In the genomic region with DNA sequence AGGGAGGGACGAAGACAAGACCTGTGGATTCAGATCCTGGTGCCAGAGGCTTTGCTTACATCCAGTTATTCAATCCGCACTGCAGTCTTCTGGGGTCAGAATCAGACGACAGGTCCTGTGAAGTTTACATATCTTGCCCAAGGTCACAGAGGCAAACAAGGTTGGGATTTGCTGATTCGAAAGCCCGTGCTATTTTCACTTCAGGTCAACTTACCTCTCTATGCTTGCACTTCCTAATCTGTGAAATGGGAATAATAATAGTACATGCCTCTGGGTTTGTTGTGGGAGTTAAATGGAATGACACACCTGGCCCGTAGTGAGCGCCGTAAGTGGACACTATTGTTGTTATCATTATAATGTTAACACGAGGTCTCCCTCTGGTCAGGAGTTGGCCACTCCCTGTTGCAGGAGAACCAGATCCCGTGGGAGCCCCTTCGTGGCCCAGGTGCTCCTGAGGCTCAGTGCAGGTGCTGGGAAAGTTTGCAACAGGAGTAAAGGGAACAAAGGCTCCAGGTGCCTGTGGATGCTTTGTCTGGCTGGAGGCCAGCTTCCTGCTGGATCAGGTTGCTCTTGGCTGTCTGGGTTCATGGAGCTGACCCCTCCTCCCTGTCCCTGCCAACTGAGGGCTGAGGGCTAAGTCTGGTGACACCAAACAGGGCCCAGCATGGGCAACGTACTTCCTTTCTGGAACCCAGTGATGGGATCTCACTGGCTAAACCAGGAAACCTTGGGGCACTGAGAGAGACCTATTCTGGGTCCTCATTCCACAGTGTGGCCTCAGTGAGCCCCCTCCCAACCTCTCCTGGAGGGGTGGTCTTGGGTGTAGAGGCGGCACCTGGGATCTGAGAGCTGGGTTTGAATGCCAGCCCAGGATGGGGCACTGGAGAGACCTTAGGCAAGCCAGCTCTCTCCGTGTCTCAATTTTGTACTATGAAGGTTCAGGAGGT, we compare ENCODE assay signal across 9 cellular contexts. TPM values are rescaled to one million over a fixed set of nuclear protein-coding genes. Genes with fewer than 3 reads are reported as not detected.
DNase-seq lines count a peak whose midpoint lies in the region; ATAC-seq, FAIRE-seq and TF ChIP-seq lines count a peak whose summit lies in the region.
"Had no signal": no experiment of that assay in that cellular context is flagged by ENCODE, and none has a peak within 500 bp of the region (broad histone marks: within the 10 kb centered on the region; RNA-seq: fewer than 3 reads in every experiment).

No MANE protein-coding gene starts in this region.

- no peak for FAIRE-seq in kidney (lab: Jason Lieb, UNC)

- peak overlapping the region; percentile 77 for H3K4me2 ChIP-seq in PC-3 (ENCODE audit: low read length)

- no peaks in the 10 kb centered on the region for H3K9me2 ChIP-seq in PC-3 (replicated peaks; ENCODE audit: low read length)

- intact Hi-C loops in PC-3 (cut with micrococcal nuclease): loop anchor here (5.0 kb wide), 1 partner anchor 241 kb away; no protein-coding TSS in a partner anchor
- intact Hi-C loops in kidney (cut with DNase I): loop anchor here (5.0 kb wide), 1 partner anchor 66 kb away; no protein-coding TSS in a partner anchor
- intact Hi-C loops in upper lobe of right lung (cut with DNase I): no loop called here

- DNase-seq in NCI-H1105 (lab: John Stamatoyannopoulos, UW): peak; percentile 54
- DNase-seq in PC-3: peak; percentile 91
- DNase-seq in kidney: peak; percentile 96
- peak; percentile 75 for DNase-seq in upper lobe of right lung
- DNase-seq in COLO829 (ENCODE audit: low spot score): no peak
- no peak for DNase-seq in NCI-H82 (lab: John Stamatoyannopoulos, UW)
- DNase-seq: activated T-cell treated with anti-CD3 and anti-CD28 coated beads, Interleukin-2, amount 50 U/mL, for 1 hour; KG1 had no signal

- no peaks in the 10 kb centered on the region for H3K27me3 ChIP-seq in PC-3 (ENCODE audit: low read length)
- no peaks in the 10 kb centered on the region for H3K27me3 ChIP-seq in upper lobe of right lung

- CTCF ChIA-PET in PC-3 (lab: Charles Lee): no interaction called here

- TF ChIP-seq CTCF in PC-3 (conservative IDR thresholded peaks at IDR 0.05; ENCODE audit: low read depth, low read length): no peak
- TF ChIP-seq CTCF in kidney (IDR thresholded peaks at IDR 0.05; ENCODE audit: borderline replicate concordance, extremely low read depth, insufficient read depth): no peak
- TF ChIP-seq CTCF in upper lobe of right lung (IDR thresholded peaks at IDR 0.05): no peak

- H3K4me3 ChIP-seq in PC-3 (ENCODE audit: low read length): peak overlapping the region; percentile 33
- H3K4me3 ChIP-seq in kidney (ENCODE audit: low read length in 2 of 2): no peak overlapping the region
- H3K4me3 ChIP-seq in upper lobe of right lung: no peak overlapping the region

- H3K9me3 ChIP-seq in PC-3 (ENCODE audit: low read length) (no peaks in the 10 kb centered on the region), kidney (ENCODE audit: control insufficient read depth in 1 of 2, low read length in 2 of 2) (no peaks in the 10 kb centered on the region), upper lobe of right lung (no peaks in the 10 kb centered on the region)

- no peak overlapping the region for H2AFZ ChIP-seq in PC-3 (ENCODE audit: low read length)

- H3K4me1 ChIP-seq in PC-3 (ENCODE audit: insufficient read depth, low read length): peaks cover 62% of the 10 kb centered on the region
- H3K4me1 ChIP-seq in kidney (ENCODE audit: control insufficient read depth in 1 of 2, insufficient read depth in 1 of 2, low read depth in 1 of 2, low read length in 2 of 2): peaks cover 13 to 17% of the 10 kb centered on the region in 2 donors
- peaks cover 38% of the 10 kb centered on the region for H3K4me1 ChIP-seq in upper lobe of right lung

- peaks cover 16% of the 10 kb centered on the region for H3F3A ChIP-seq in PC-3 (ENCODE audit: low read length, unreplicated experiment)

- H3K27ac ChIP-seq in PC-3 (ENCODE audit: low read length) (peak overlapping the region; percentile 99), kidney (ENCODE audit: low read depth in 2 of 2, low read length in 2 of 2) (peak overlapping the region; percentile 30 to 51), upper lobe of right lung (peak overlapping the region; percentile 20)

- POLR2A ChIA-PET in PC-3 (lab: Charles Lee; ENCODE audit: unreplicated experiment): interaction anchor here (0.6 kb wide), 1 partner anchor 58 kb away, joined by 3 read pairs; no protein-coding TSS in a partner anchor

- TSS peak; percentile 61 for BruUV-seq in PC-3 (replicated peaks; lab: Mats Ljungman, UMichigan)

- H4K20me1 ChIP-seq in PC-3 (ENCODE audit: low read length): no peaks in the 10 kb centered on the region

- peak overlapping the region; percentile 94 for H3K9ac ChIP-seq in PC-3 (ENCODE audit: low read length)
- H3K9ac ChIP-seq in kidney (ENCODE audit: low read length in 2 of 2): peak overlapping the region in 1 of 2 donors; percentile 42

- H3K36me3 ChIP-seq in PC-3 (ENCODE audit: low read depth, low read length) (no peaks in the 10 kb centered on the region), kidney (ENCODE audit: control insufficient read depth in 1 of 2, insufficient read depth in 2 of 2, low read length in 2 of 2) (no peaks in the 10 kb centered on the region), upper lobe of right lung (no peaks in the 10 kb centered on the region)

- no peaks in the 10 kb centered on the region for H3K79me2 ChIP-seq in PC-3 (ENCODE audit: low read length)

- ATAC-seq in PC-3 (no peak), upper lobe of right lung (no peak), GM18868 (IDR thresholded peaks at IDR 0.05; ENCODE audit: unreplicated experiment) (no peak)

RNA-seq across cellular contexts. Expression of a gene that starts 40.1 kb away (rescaled TPM):
- total RNA-seq in PC-3 (2014; rRNA removed) (114 and 175 TPM in 2 replicates), kidney (190 TPM), upper lobe of right lung (48.7 TPM)
- 28.7 TPM for polyA plus RNA-seq in kidney (ENCODE audit: insufficient read depth, low read depth, low replicate concordance)

RNA-seq across cellular contexts. Expression of a gene that starts 58.8 kb away (rescaled TPM):
- total RNA-seq in PC-3 (2014; rRNA removed) (80.6 and 94.1 TPM in 2 replicates), kidney (87.0 TPM), upper lobe of right lung (43.1 TPM)
- polyA plus RNA-seq in kidney (ENCODE audit: insufficient read depth, low read depth, low replicate concordance): 545 TPM

Comparison
In these comparisons a context has a peak if more than half of its experiments do, and no peak if none do; other contexts are left out.
1. DNase-seq: peak in NCI-H1105 (single experiment), PC-3 (single experiment), kidney (single experiment) and upper lobe of right lung (single experiment); none in COLO829 (single experiment) and NCI-H82 (single experiment).
2. H3K27ac ChIP-seq: peak in every context shown above with its lines; median percentile 99 in PC-3; 40 in kidney; 20 in upper lobe of right lung.